In genomic region chr17:31072186-31072585, GRCh38 we compare ENCODE assay signal across 1 cellular context.
TF ChIP-seq lines count a peak whose summit lies in the region.

No MANE protein-coding gene starts in this region.

TF ChIP-seq in HEK293, 187 proteins besides CTCF, POLR2A, EP300 and RAD21 (continued from another document and continues in another):
- TF ChIP-seq HOXA7 (CRISPR knock-in tag; IDR thresholded peaks at IDR 0.05; ENCODE audit: borderline replicate concordance), result no peak
- no peak for TF ChIP-seq ZNF514 (tag by site-specific recombination; IDR thresholded peaks at IDR 0.05)
- TF ChIP-seq ZNF2 (tag by site-specific recombination; IDR thresholded peaks at IDR 0.05), result no peak
- no peak for TF ChIP-seq KLF1 (tag by site-specific recombination; IDR thresholded peaks at IDR 0.05)
- no peak for TF ChIP-seq ZNF280D (tag by site-specific recombination; IDR thresholded peaks at IDR 0.05)
- TF ChIP-seq MYNN (tag by site-specific recombination; IDR thresholded peaks at IDR 0.05; ENCODE audit: borderline replicate concordance), result no peak
- no peak for TF ChIP-seq ZNF335 (tag by site-specific recombination; conservative IDR thresholded peaks at IDR 0.05)
- no peak for TF ChIP-seq ZBTB7A (tag by site-specific recombination; IDR thresholded peaks at IDR 0.05; ENCODE audit: low read depth)
- TF ChIP-seq ZNF654 (tag by site-specific recombination; IDR thresholded peaks at IDR 0.05; ENCODE audit: low read depth), result no peak
- TF ChIP-seq BCL6B (tag by site-specific recombination; IDR thresholded peaks at IDR 0.05), result no peak
- TF ChIP-seq SCRT2 (tag by site-specific recombination; IDR thresholded peaks at IDR 0.05), result no peak
- TF ChIP-seq ZNF473 (tag by site-specific recombination; IDR thresholded peaks at IDR 0.05), result no peak
- no peak for TF ChIP-seq ZSCAN18 (tag by site-specific recombination; IDR thresholded peaks at IDR 0.05)
- no peak for TF ChIP-seq ZNF155 (tag by site-specific recombination; IDR thresholded peaks at IDR 0.05)
- peak; percentile 49 for TF ChIP-seq ZBTB17 (tag by site-specific recombination; IDR thresholded peaks at IDR 0.05)
- TF ChIP-seq ZFHX2 (tag by site-specific recombination; conservative IDR thresholded peaks at IDR 0.05), result peak; percentile 41; the same call in 1 of the 2 replicates
- no peak for TF ChIP-seq ZSCAN5A (tag by site-specific recombination; IDR thresholded peaks at IDR 0.05)
- no peak for TF ChIP-seq ZFP37 (tag by site-specific recombination; IDR thresholded peaks at IDR 0.05)
- TF ChIP-seq GLI2 (tag by site-specific recombination; IDR thresholded peaks at IDR 0.05; ENCODE audit: borderline replicate concordance, low read depth), result no peak
- no peak for TF ChIP-seq ZNF362 (tag by site-specific recombination; IDR thresholded peaks at IDR 0.05)
- no peak for TF ChIP-seq ZNF548 (tag by site-specific recombination; IDR thresholded peaks at IDR 0.05)
- no peak for TF ChIP-seq ZNF837 (tag by site-specific recombination; IDR thresholded peaks at IDR 0.05)
- TF ChIP-seq ZNF394 (tag by site-specific recombination; IDR thresholded peaks at IDR 0.05; ENCODE audit: borderline replicate concordance), result no peak
- TF ChIP-seq ZNF791 (tag by site-specific recombination; IDR thresholded peaks at IDR 0.05), result no peak
- no peak for TF ChIP-seq ZNF302 (tag by site-specific recombination; IDR thresholded peaks at IDR 0.05; ENCODE audit: low read depth)
- no peak for TF ChIP-seq ZNF670 (tag by site-specific recombination; IDR thresholded peaks at IDR 0.05; ENCODE audit: low read depth)
- no peak for TF ChIP-seq ZNF48 (tag by site-specific recombination; IDR thresholded peaks at IDR 0.05)
- no peak for TF ChIP-seq ZNF624 (tag by site-specific recombination; IDR thresholded peaks at IDR 0.05)
- TF ChIP-seq PBX3 (CRISPR knock-in tag; IDR thresholded peaks at IDR 0.05), result no peak
- peak; percentile 79 for TF ChIP-seq TRIM28 (IDR thresholded peaks at IDR 0.05; ENCODE audit: borderline replicate concordance, low read length)
- TF ChIP-seq ZNF549 (tag by site-specific recombination; IDR thresholded peaks at IDR 0.05), result no peak
- TF ChIP-seq ZNF585B (tag by site-specific recombination; IDR thresholded peaks at IDR 0.05), result no peak
- no peak for TF ChIP-seq ZXDB (tag by site-specific recombination; IDR thresholded peaks at IDR 0.05)
- TF ChIP-seq ZNF18 (tag by site-specific recombination; IDR thresholded peaks at IDR 0.05), result no peak
- no peak for TF ChIP-seq ZNF610 (tag by site-specific recombination; IDR thresholded peaks at IDR 0.05; ENCODE audit: borderline replicate concordance)
- peak; percentile 70 for TF ChIP-seq PRDM10 (tag by site-specific recombination; IDR thresholded peaks at IDR 0.05)
- no peak for TF ChIP-seq TSHZ1 (tag by site-specific recombination; IDR thresholded peaks at IDR 0.05; ENCODE audit: borderline replicate concordance)
- TF ChIP-seq OSR2 (tag by site-specific recombination; IDR thresholded peaks at IDR 0.05), result no peak
- no peak for TF ChIP-seq ZBTB48 (tag by site-specific recombination; IDR thresholded peaks at IDR 0.05)
- no peak for TF ChIP-seq ZNF280C (tag by site-specific recombination; IDR thresholded peaks at IDR 0.05)
- no peak for TF ChIP-seq REPIN1 (tag by site-specific recombination; IDR thresholded peaks at IDR 0.05; ENCODE audit: low read depth)
- TF ChIP-seq IKZF3 (tag by site-specific recombination; IDR thresholded peaks at IDR 0.05), result peak; percentile 48; the same call in 1 of the 2 replicates
